ENCODE assay signal across 17 cellular contexts in genomic region chr2:180385601-180386201, GRCh38.
DNase-seq lines count a peak whose midpoint lies in the region; ATAC-seq and TF ChIP-seq lines count a peak whose summit lies in the region.
"Had no signal": no experiment of that assay in that cellular context is flagged by ENCODE, and none has a peak within 500 bp of the region (broad histone marks: within the 10 kb centered on the region; RNA-seq: fewer than 3 reads in every experiment).

No MANE protein-coding gene starts in this region.

- H3K27me3 ChIP-seq in AG04450 (ENCODE audit: control insufficient read depth, insufficient read depth, low read length) (no peaks in the 10 kb centered on the region), adipocyte (replicated peaks; ENCODE audit: control insufficient read depth, insufficient read depth, low read length) (no peaks in the 10 kb centered on the region)
- H3K27me3 ChIP-seq: cardiac muscle cell, testis had no signal

- TF ChIP-seq CTCF in AG04450 (IDR thresholded peaks at IDR 0.05; ENCODE audit: low read depth, low read length) (no peak), fibroblast of the aortic adventitia (IDR thresholded peaks at IDR 0.05; ENCODE audit: insufficient read depth, low read length) (no peak)

- ATAC-seq in HG03432 (IDR thresholded peaks at IDR 0.05; ENCODE audit: unreplicated experiment) (no peak), GM21723 (IDR thresholded peaks at IDR 0.05; ENCODE audit: unreplicated experiment) (no peak)
- ATAC-seq: A549 had no signal

- POLR2A ChIA-PET in AG04450 (lab: Yijun Ruan, JAX): no interaction called here

- H3K9me3 ChIP-seq in AG04450 (ENCODE audit: control insufficient read depth, insufficient read depth, low read length): no peaks in the 10 kb centered on the region
- peaks cover 5% of the 10 kb centered on the region for H3K9me3 ChIP-seq in adipocyte (ENCODE audit: control insufficient read depth, low read length)
- H3K9me3 ChIP-seq: A549, testis had no signal

- H3K4me1 ChIP-seq in adipocyte (ENCODE audit: control insufficient read depth, insufficient read depth, low read length): peaks cover 16% of the 10 kb centered on the region
- H3K4me1 ChIP-seq: A549, testis had no signal

- CTCF ChIA-PET in AG04450 (lab: Charles Lee): no interaction called here

- H3K27ac ChIP-seq in AG04450 (ENCODE audit: low read depth, low read length): no peak overlapping the region
- H3K27ac ChIP-seq: A549, cardiac muscle cell, SK-N-MC, testis, VCaP had no signal

- H3K4me3 ChIP-seq in AG04450 (ENCODE audit: low read depth, low read length): no peak overlapping the region
- peak overlapping the region; percentile 35 for H3K4me3 ChIP-seq in adipocyte (ENCODE audit: low read length)
- no peak overlapping the region for H3K4me3 ChIP-seq in fibroblast of the aortic adventitia (ENCODE audit: low read depth, low read length)
- H3K4me3 ChIP-seq: A549, cardiac muscle cell, SK-N-MC, smooth muscle cell, testis had no signal

- DNase-seq in AG04450 (ENCODE audit: low read depth, low spot score) (peak; percentile 53), HCEC 1CT (peak; percentile 82), adipocyte (ENCODE audit: low read depth) (peak; percentile 78), fibroblast of the aortic adventitia (ENCODE audit: low read depth) (peak; percentile 98), hippocampal formation (lab: John Stamatoyannopoulos, UW) (no peak)
- no peak for DNase-seq in stimulated activated CD4-positive, alpha-beta T cell treated with anti-CD3 and anti-CD28 coated beads, Interleukin-12 subunit alpha, Interleukin-12 subunit beta, amount 100 ng/mL, for 4 hours
- DNase-seq: activated effector memory CD4-positive, alpha-beta T cell treated with Interleukin-2 at 50 U/mL for 16 hours; Karpas-422; NCI-H2029 treated with DMSO at 0.1 percent for 48 hours; testis had no signal

- H3K9ac ChIP-seq in adipocyte (ENCODE audit: low read length): no peak overlapping the region

- H3K36me3 ChIP-seq in adipocyte (ENCODE audit: control insufficient read depth, insufficient read depth, low read length, severe bottlenecking): no peaks in the 10 kb centered on the region
- H3K36me3 ChIP-seq: cardiac muscle cell had no signal

Comparison
In these comparisons a context has a peak if more than half of its experiments do, and no peak if none do; other contexts are left out.
1. DNase-seq: peak in AG04450 (single experiment), HCEC 1CT (single experiment), adipocyte (single experiment) and fibroblast of the aortic adventitia (single experiment); none in stimulated activated CD4-positive, alpha-beta T cell treated with anti-CD3 and anti-CD28 coated beads, Interleukin-12 subunit alpha, Interleukin-12 subunit beta, amount 100 ng/mL, for 4 hours (single experiment) and hippocampal formation (0 of 2).